Comparison of ENCODE assay signal across 21 cellular contexts in the genomic region with DNA sequence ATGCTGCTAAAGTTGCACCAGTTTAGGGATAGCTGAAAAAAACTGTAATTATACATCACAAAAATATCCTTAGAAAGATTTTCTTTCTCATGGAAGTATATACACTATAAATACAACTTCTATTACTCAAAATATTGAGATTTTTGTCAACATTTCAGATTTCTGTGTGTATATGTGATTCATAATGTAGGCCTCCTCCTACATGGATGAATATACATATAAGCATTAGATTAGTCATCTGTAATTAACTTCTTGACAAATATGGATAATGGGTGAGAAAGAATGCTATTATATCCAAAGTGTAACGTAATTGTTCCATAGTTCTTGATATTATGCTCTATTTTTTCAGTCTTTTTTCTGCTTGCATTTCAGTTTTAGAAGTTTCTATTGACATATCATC.
"Had no signal": no experiment of that assay in that cellular context is flagged by ENCODE, and none has a peak within 500 bp of the region (broad histone marks: within the 10 kb centered on the region; RNA-seq: fewer than 3 reads in every experiment).

No MANE protein-coding gene starts in this region.

- H3K27ac Mint-ChIP-seq: naive thymus-derived CD4-positive, alpha-beta T cell; nephron progenitor cell; stimulated activated memory B cell treated with anti-CD40 and anti-IgM and Interleukin-4, amounts not matched to agents 10 μg/mL and 1 μg/mL and 100 μg/mL, for 72 hours; stimulated activated naive CD8-positive, alpha-beta T cell treated with anti-CD3 and anti-CD28 coated beads, Interleukin-15, Interleukin-2, amounts not matched to agents 100 ng/mL and 50 ng/mL, for 24 hours had no signal

- H3K4me3 Mint-ChIP-seq: naive thymus-derived CD4-positive, alpha-beta T cell; nephron progenitor cell; stimulated activated memory B cell treated with anti-CD40 and anti-IgM and Interleukin-4, amounts not matched to agents 10 μg/mL and 1 μg/mL and 100 μg/mL, for 72 hours; stimulated activated naive CD8-positive, alpha-beta T cell treated with anti-CD3 and anti-CD28 coated beads, Interleukin-15, Interleukin-2, amounts not matched to agents 100 ng/mL and 50 ng/mL, for 24 hours had no signal

- H3K27me3 Mint-ChIP-seq: naive thymus-derived CD4-positive, alpha-beta T cell; stimulated activated memory B cell treated with anti-CD40 and anti-IgM and Interleukin-4, amounts not matched to agents 10 μg/mL and 1 μg/mL and 100 μg/mL, for 72 hours; stimulated activated naive CD8-positive, alpha-beta T cell treated with anti-CD3 and anti-CD28 coated beads, Interleukin-15, Interleukin-2, amounts not matched to agents 100 ng/mL and 50 ng/mL, for 24 hours had no signal

- H3K4me2 ChIP-seq: hepatocyte had no signal

- H3K27me3 ChIP-seq: esophagus muscularis mucosa, hepatocyte, right lobe of liver, tibial nerve, upper lobe of right lung, vagina had no signal

- H3K9me3 Mint-ChIP-seq: naive thymus-derived CD4-positive, alpha-beta T cell; stimulated activated naive CD8-positive, alpha-beta T cell treated with anti-CD3 and anti-CD28 coated beads, Interleukin-15, Interleukin-2, amounts not matched to agents 100 ng/mL and 50 ng/mL, for 24 hours had no signal

- H3K36me3 ChIP-seq: esophagus muscularis mucosa, right lobe of liver, tibial nerve, upper lobe of right lung, vagina had no signal

- H3K79me2 ChIP-seq: hepatocyte had no signal

- DNase-seq: effector CD4-positive, alpha-beta T cell; foreskin fibroblast; head of caudate nucleus; left colon; left ventricle myocardium superior; mesendoderm; naive thymus-derived CD4-positive, alpha-beta T cell; nephron progenitor cell; psoas muscle; retina; right lobe of liver; stimulated activated CD4-positive, alpha-beta T cell treated with anti-CD3 and anti-CD28 coated beads, Interleukin-4, amount 100 ng/mL, for 1 hour; upper lobe of right lung had no signal

- H3K27ac ChIP-seq: coronary artery, esophagus muscularis mucosa, hepatocyte, psoas muscle, right lobe of liver, tibial nerve, upper lobe of right lung, vagina had no signal

- H3K9me3 ChIP-seq: esophagus muscularis mucosa, psoas muscle, right lobe of liver, tibial nerve, upper lobe of right lung, vagina had no signal

- H3K4me1 ChIP-seq: psoas muscle, right lobe of liver, tibial nerve, upper lobe of right lung, vagina had no signal

- H2AFZ ChIP-seq: hepatocyte had no signal

- ATAC-seq: left colon; left ventricle myocardium superior; naive thymus-derived CD4-positive, alpha-beta T cell; psoas muscle; right lobe of liver; stimulated activated memory B cell treated with anti-CD40 and anti-IgM and Interleukin-4, amounts not matched to agents 10 μg/mL and 1 μg/mL and 100 μg/mL, for 72 hours; upper lobe of right lung had no signal

- H3K4me3 ChIP-seq: coronary artery, esophagus muscularis mucosa, hepatocyte, lung, psoas muscle, right lobe of liver, tibial nerve, upper lobe of right lung, vagina had no signal

- H3K4me1 Mint-ChIP-seq: naive thymus-derived CD4-positive, alpha-beta T cell; stimulated activated memory B cell treated with anti-CD40 and anti-IgM and Interleukin-4, amounts not matched to agents 10 μg/mL and 1 μg/mL and 100 μg/mL, for 72 hours had no signal

- H3K36me3 Mint-ChIP-seq: naive thymus-derived CD4-positive, alpha-beta T cell; stimulated activated memory B cell treated with anti-CD40 and anti-IgM and Interleukin-4, amounts not matched to agents 10 μg/mL and 1 μg/mL and 100 μg/mL, for 72 hours had no signal
